Comparison of ENCODE assay signal across 22 cellular contexts in the genomic region with DNA sequence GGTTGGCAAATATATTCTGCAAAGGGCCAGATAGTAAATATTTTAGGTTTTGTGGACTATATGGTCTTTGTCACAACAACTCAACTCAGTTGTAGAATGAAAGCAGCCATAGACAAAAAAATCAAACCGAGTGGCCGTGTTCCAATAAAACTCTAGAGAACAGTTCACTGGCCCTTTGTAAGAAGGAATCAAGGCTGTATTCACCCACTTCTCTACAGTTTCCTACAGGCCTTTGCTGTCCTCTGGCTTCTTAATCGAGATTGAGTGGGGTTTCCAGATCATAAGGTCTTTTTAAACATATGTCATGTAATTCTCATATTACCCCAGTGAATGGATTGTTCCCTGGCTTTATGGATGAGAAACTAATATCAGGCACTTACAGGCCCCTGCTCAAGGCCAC.
"Had no signal": no experiment of that assay in that cellular context is flagged by ENCODE, and none has a peak within 500 bp of the region (broad histone marks: within the 10 kb centered on the region; RNA-seq: fewer than 3 reads in every experiment).

No MANE protein-coding gene starts in this region.

- H3K9me3 ChIP-seq: gastroesophageal sphincter, left ventricle myocardium inferior, mucosa of descending colon, right atrium auricular region, sigmoid colon, stomach, thyroid gland, upper lobe of left lung, uterus had no signal

- H3K4me1 Mint-ChIP-seq: immature natural killer cell; naive thymus-derived CD8-positive, alpha-beta T cell; neural crest cell; stimulated activated naive B cell treated with anti-CD40 and anti-IgM and Interleukin-4, amounts not matched to agents 10 μg/mL and 1 μg/mL and 100 μg/mL, for 72 hours had no signal

- H3K4me3 ChIP-seq: gastroesophageal sphincter, left ventricle myocardium inferior, lung, mucosa of descending colon, right atrium auricular region, sigmoid colon, skin epidermis, stomach, thyroid gland, upper lobe of left lung, uterus had no signal

- H3K27ac ChIP-seq: gastroesophageal sphincter, left ventricle myocardium inferior, right atrium auricular region, sigmoid colon, skin epidermis, stomach, thyroid gland, upper lobe of left lung, uterus had no signal

- H3K27ac Mint-ChIP-seq: immature natural killer cell; naive thymus-derived CD8-positive, alpha-beta T cell; stimulated activated naive B cell treated with anti-CD40 and anti-IgM and Interleukin-4, amounts not matched to agents 10 μg/mL and 1 μg/mL and 100 μg/mL, for 72 hours had no signal

- H3K9me3 Mint-ChIP-seq: neural crest cell; stimulated activated naive B cell treated with anti-CD40 and anti-IgM and Interleukin-4, amounts not matched to agents 10 μg/mL and 1 μg/mL and 100 μg/mL, for 72 hours had no signal

- H3K27me3 ChIP-seq: gastroesophageal sphincter, right atrium auricular region, sigmoid colon, stomach, thyroid gland, upper lobe of left lung, uterus had no signal

- H3K36me3 Mint-ChIP-seq: immature natural killer cell; naive thymus-derived CD8-positive, alpha-beta T cell; stimulated activated naive B cell treated with anti-CD40 and anti-IgM and Interleukin-4, amounts not matched to agents 10 μg/mL and 1 μg/mL and 100 μg/mL, for 72 hours had no signal

- H3K4me3 Mint-ChIP-seq: immature natural killer cell; naive thymus-derived CD8-positive, alpha-beta T cell; neural crest cell; stimulated activated naive B cell treated with anti-CD40 and anti-IgM and Interleukin-4, amounts not matched to agents 10 μg/mL and 1 μg/mL and 100 μg/mL, for 72 hours had no signal

- H3K4me1 ChIP-seq: gastroesophageal sphincter, left ventricle myocardium inferior, right atrium auricular region, stomach, thyroid gland, upper lobe of left lung, uterus had no signal

- ATAC-seq: esophagus mucosa; gastroesophageal sphincter; left cardiac atrium; mucosa of descending colon; naive thymus-derived CD8-positive, alpha-beta T cell; stimulated activated naive B cell treated with anti-CD40 and anti-IgM and Interleukin-4, amounts not matched to agents 10 μg/mL and 1 μg/mL and 100 μg/mL, for 72 hours had no signal

- DNase-seq: effector memory CD4-positive, alpha-beta T cell; immature natural killer cell; kidney; left cardiac atrium; left ventricle myocardium inferior; mesendoderm; mucosa of descending colon; naive thymus-derived CD8-positive, alpha-beta T cell; sigmoid colon; stimulated activated CD4-positive, alpha-beta T cell treated with anti-CD3 and anti-CD28 coated beads, Interleukin-2, amount 100 ng/mL, for 24 hours; stimulated activated CD4-positive, alpha-beta T cell treated with anti-CD3 and anti-CD28 coated beads, Interleukin-4, amount 100 ng/mL, for 4 hours; stimulated activated naive B cell treated with anti-CD40 and anti-IgM and Interleukin-4, amounts not matched to agents 10 μg/mL and 1 μg/mL and 100 μg/mL, for 72 hours; stomach; thyroid gland; upper lobe of left lung; uterus had no signal

- H3K27me3 Mint-ChIP-seq: stimulated activated naive B cell treated with anti-CD40 and anti-IgM and Interleukin-4, amounts not matched to agents 10 μg/mL and 1 μg/mL and 100 μg/mL, for 72 hours had no signal

- H3K36me3 ChIP-seq: gastroesophageal sphincter, left ventricle myocardium inferior, right atrium auricular region, sigmoid colon, stomach, thyroid gland, upper lobe of left lung, uterus had no signal
